Comparison of ENCODE assay signal across 20 cellular contexts in the genomic region with DNA sequence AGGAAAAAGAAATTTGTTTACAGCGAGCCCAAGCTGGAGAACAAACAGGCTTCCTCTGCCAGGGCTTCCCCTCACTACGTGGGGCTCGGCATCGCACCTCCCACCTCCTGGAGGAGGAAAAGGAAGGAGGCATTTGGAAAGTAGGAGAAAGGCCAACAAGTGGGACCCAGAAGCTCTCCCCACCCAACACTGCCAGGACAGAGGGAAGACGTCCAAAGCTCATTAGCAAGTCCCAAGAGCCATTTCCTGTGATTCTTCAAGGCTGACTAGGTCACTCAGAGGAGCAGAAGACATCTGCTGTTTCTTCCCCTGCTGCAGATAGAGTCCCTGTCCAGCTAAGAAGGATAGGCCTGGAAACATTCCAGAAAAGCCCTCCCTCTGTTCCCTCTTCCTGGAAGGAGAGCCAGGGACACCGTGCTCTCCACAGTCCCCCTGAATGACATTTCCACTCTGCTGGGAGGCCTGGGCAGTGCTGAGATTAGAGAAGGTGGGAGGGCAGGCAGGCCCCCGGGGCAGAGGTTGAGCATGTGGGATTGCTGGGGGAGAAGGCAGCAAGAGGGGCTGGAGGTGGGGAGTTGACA. TPM values are rescaled to one million over a fixed set of nuclear protein-coding genes. Genes with fewer than 3 reads are reported as not detected.
A peak's percentile ranks its signal among the peaks of the same experiment; 100 is the strongest.
DNase-seq lines count a peak whose midpoint lies in the region; ATAC-seq and TF ChIP-seq lines count a peak whose summit lies in the region.
"Had no signal": no experiment of that assay in that cellular context is flagged by ENCODE, and none has a peak within 500 bp of the region (broad histone marks: within the 10 kb centered on the region; RNA-seq: fewer than 3 reads in every experiment).

No MANE protein-coding gene starts in this region.

- H3K27me3 Mint-ChIP-seq in stimulated activated naive B cell treated with anti-CD40 and anti-IgM and Interleukin-4, amounts not matched to agents 10 μg/mL and 1 μg/mL and 100 μg/mL, for 72 hours: peaks cover 35 to 36% of the 10 kb centered on the region in 2 donors

- WGBS in lung, 2 donors: 39 to 71% methylated on average over 7 of the region's 7 CpGs
- WGBS in sigmoid colon, 2 donors: 66 to 69% methylated on average over 7 of the region's 7 CpGs

- peak in 1 of 4 donors; percentile 13 for TF ChIP-seq EP300 in sigmoid colon (IDR thresholded peaks at IDR 0.05)

- H3K4me3 Mint-ChIP-seq in stimulated activated naive B cell treated with anti-CD40 and anti-IgM and Interleukin-4, amounts not matched to agents 10 μg/mL and 1 μg/mL and 100 μg/mL, for 72 hours: no peak overlapping the region
- H3K4me3 Mint-ChIP-seq: natural killer cell; T-helper 2 cell treated with Interferon-gamma antibody and Interleukin-4, amounts not matched to agents 5 μg/mL and 100 μg/mL, for 36 hours had no signal

- H3K27me3 ChIP-seq in BLaER1: no peaks in the 10 kb centered on the region
- H3K27me3 ChIP-seq in lung (ENCODE audit: control insufficient read depth, insufficient read depth): no peaks in the 10 kb centered on the region
- no peaks in the 10 kb centered on the region for H3K27me3 ChIP-seq in sigmoid colon

- H4K20me1 ChIP-seq in BLaER1: no peaks in the 10 kb centered on the region

- H3K4me1 Mint-ChIP-seq in stimulated activated naive B cell treated with anti-CD40 and anti-IgM and Interleukin-4, amounts not matched to agents 10 μg/mL and 1 μg/mL and 100 μg/mL, for 72 hours: no peaks in the 10 kb centered on the region
- H3K4me1 Mint-ChIP-seq: natural killer cell had no signal

- no peak for TF ChIP-seq POLR2A in sigmoid colon (IDR thresholded peaks at IDR 0.05)

- TF ChIP-seq CTCF in fibroblast of mammary gland (conservative IDR thresholded peaks at IDR 0.05; ENCODE audit: control insufficient read depth, insufficient read depth, low read depth, low read length): no peak
- TF ChIP-seq CTCF in lung (IDR thresholded peaks at IDR 0.05; ENCODE audit: control extremely low read depth, extremely low read depth): no peak
- no peak for TF ChIP-seq CTCF in sigmoid colon (IDR thresholded peaks at IDR 0.05)

- H3K9me3 ChIP-seq in BLaER1 (no peaks in the 10 kb centered on the region), lung (ENCODE audit: control insufficient read depth in 2 of 2, insufficient read depth in 1 of 2, low read length in 1 of 2) (no peaks in the 10 kb centered on the region), sigmoid colon (no peaks in the 10 kb centered on the region)

- H3K4me1 ChIP-seq in BLaER1 (peaks cover 25% of the 10 kb centered on the region), lung (ENCODE audit: control insufficient read depth in 2 of 2, insufficient read depth in 2 of 2, low read length in 2 of 2) (peaks cover 3 to 14% of the 10 kb centered on the region in 2 donors), sigmoid colon (peaks cover 0 to 12% (median 5%) of the 10 kb centered on the region in 4 donors)

- intact Hi-C loops in sigmoid colon (cut with DNase I): no loop called here

- H3K9me3 Mint-ChIP-seq in stimulated activated naive B cell treated with anti-CD40 and anti-IgM and Interleukin-4, amounts not matched to agents 10 μg/mL and 1 μg/mL and 100 μg/mL, for 72 hours: no peaks in the 10 kb centered on the region
- H3K9me3 Mint-ChIP-seq: natural killer cell; T-helper 2 cell treated with Interferon-gamma antibody and Interleukin-4, amounts not matched to agents 5 μg/mL and 100 μg/mL, for 36 hours had no signal

- peak overlapping the region; percentile 61 for H3K4me2 ChIP-seq in BLaER1
- H3K4me2 ChIP-seq: hepatocyte had no signal

- no peak overlapping the region for H3K9ac ChIP-seq in BLaER1

- ATAC-seq in lung (ENCODE audit: insufficient read depth, low FRiP score) (no peak), GM19463 (IDR thresholded peaks at IDR 0.05; ENCODE audit: unreplicated experiment) (no peak), HG02798 (IDR thresholded peaks at IDR 0.05; ENCODE audit: poor library complexity, unreplicated experiment) (no peak)
- ATAC-seq in stimulated activated naive B cell treated with anti-CD40 and anti-IgM and Interleukin-4, amounts not matched to agents 10 μg/mL and 1 μg/mL and 100 μg/mL, for 72 hours (replicated peaks): no peak
- ATAC-seq: natural killer cell had no signal

- H3K27ac Mint-ChIP-seq in stimulated activated naive B cell treated with anti-CD40 and anti-IgM and Interleukin-4, amounts not matched to agents 10 μg/mL and 1 μg/mL and 100 μg/mL, for 72 hours: no peak overlapping the region
- H3K27ac Mint-ChIP-seq: natural killer cell; T-helper 2 cell treated with Interferon-gamma antibody and Interleukin-4, amounts not matched to agents 5 μg/mL and 100 μg/mL, for 36 hours had no signal

- H3K36me3 ChIP-seq in BLaER1 (no peaks in the 10 kb centered on the region), lung (ENCODE audit: control insufficient read depth in 2 of 2, insufficient read depth in 2 of 2, low read length in 2 of 2) (no peaks in the 10 kb centered on the region), sigmoid colon (no peaks in the 10 kb centered on the region)

- H3K27ac ChIP-seq in BLaER1: no peak overlapping the region
- H3K27ac ChIP-seq in lung (ENCODE audit: low read depth in 1 of 2, low read length in 1 of 2): peak overlapping the region; percentile 78 to 79
- H3K27ac ChIP-seq in sigmoid colon: peak overlapping the region; percentile 52 to 75 (median 61)
- H3K27ac ChIP-seq: hepatocyte, HL-60 had no signal

- DNase-seq in fibroblast of mammary gland (ENCODE audit: low read depth) (peak; percentile 9), lung (ENCODE audit: low spot score) (no peak), sigmoid colon (peak; percentile 81)
- no peak for DNase-seq in activated naive CD4-positive, alpha-beta T cell treated with anti-CD3 and anti-CD28 coated beads, Interleukin-2, amount 50 U/mL, for 16 hours
- no peak for DNase-seq in stimulated activated naive B cell treated with anti-CD40 and anti-IgM and Interleukin-4, amounts not matched to agents 10 μg/mL and 1 μg/mL and 100 μg/mL, for 72 hours
- DNase-seq: ACHN; activated gamma-delta T cell treated with Interleukin-2 at 50 U/mL for 16 hours; anterior cingulate cortex; EL; natural killer cell; NCI-H2081; NCI-H524; OCI-M1; stimulated activated CD4-positive, alpha-beta T cell treated with anti-CD3 and anti-CD28 coated beads, Interleukin-4, amount 100 ng/mL, for 4 hours had no signal

- no peak overlapping the region for H3K4me3 ChIP-seq in BLaER1
- H3K4me3 ChIP-seq in fibroblast of mammary gland (ENCODE audit: control insufficient read depth, low read depth, low read length): no peak overlapping the region
- no peak overlapping the region for H3K4me3 ChIP-seq in lung
- no peak overlapping the region for H3K4me3 ChIP-seq in sigmoid colon
- H3K4me3 ChIP-seq: hepatocyte had no signal

- H3K36me3 Mint-ChIP-seq in stimulated activated naive B cell treated with anti-CD40 and anti-IgM and Interleukin-4, amounts not matched to agents 10 μg/mL and 1 μg/mL and 100 μg/mL, for 72 hours: no peaks in the 10 kb centered on the region
- H3K36me3 Mint-ChIP-seq: natural killer cell had no signal

RNA-seq across cellular contexts. Expression of gene NEURL1B, which starts 57.0 kb away (rescaled TPM):
- total RNA-seq in lung (10 to 100 TPM; 17.5 to 26.4 TPM), sigmoid colon (10 to 100 TPM; 32.9 to 53.2 (median 45.6) TPM)
- polyA plus RNA-seq in lung (1 to 10 TPM; 5.1 to 6.0 TPM), sigmoid colon (10 to 100 TPM; 12.6 to 29.6 (median 26.6) TPM)

Comparison
In these comparisons a context has a peak if more than half of its experiments do, and no peak if none do; other contexts are left out.
1. DNase-seq: peak in fibroblast of mammary gland (single experiment) and sigmoid colon (single experiment); none in lung (single experiment), activated naive CD4-positive, alpha-beta T cell treated with anti-CD3 and anti-CD28 coated beads, Interleukin-2, amount 50 U/mL, for 16 hours (single experiment) and stimulated activated naive B cell treated with anti-CD40 and anti-IgM and Interleukin-4, amounts not matched to agents 10 μg/mL and 1 μg/mL and 100 μg/mL, for 72 hours (single experiment).